1 cellular context compared by ENCODE assay signal in the genomic region with DNA sequence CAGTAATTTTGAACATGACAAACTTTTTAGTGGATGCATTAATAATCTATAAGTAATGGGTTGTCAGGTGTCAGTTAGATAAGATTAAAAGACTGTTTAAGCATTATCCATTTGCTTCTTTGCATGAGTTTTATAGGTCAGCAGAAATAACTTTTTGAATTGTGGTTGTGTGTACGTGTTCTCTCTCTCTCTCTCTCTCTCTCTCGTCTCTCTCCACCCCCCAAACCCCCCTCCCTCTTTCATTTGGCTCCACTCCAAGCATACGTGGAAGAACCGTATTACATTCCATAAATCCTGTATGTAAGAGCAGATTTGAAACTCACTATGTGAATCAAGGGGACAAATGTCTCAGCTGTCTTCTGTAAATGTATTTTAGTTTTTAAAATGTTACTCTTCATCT.
TF ChIP-seq lines count a peak whose summit lies in the region.

No MANE protein-coding gene starts in this region.

TF ChIP-seq in SK-N-SH treated with all-trans-retinoic acid at 6 μM for 48 hours, 23 proteins besides CTCF, POLR2A, EP300 and RAD21 (continued from another document):
- TF ChIP-seq, protein P1, sequence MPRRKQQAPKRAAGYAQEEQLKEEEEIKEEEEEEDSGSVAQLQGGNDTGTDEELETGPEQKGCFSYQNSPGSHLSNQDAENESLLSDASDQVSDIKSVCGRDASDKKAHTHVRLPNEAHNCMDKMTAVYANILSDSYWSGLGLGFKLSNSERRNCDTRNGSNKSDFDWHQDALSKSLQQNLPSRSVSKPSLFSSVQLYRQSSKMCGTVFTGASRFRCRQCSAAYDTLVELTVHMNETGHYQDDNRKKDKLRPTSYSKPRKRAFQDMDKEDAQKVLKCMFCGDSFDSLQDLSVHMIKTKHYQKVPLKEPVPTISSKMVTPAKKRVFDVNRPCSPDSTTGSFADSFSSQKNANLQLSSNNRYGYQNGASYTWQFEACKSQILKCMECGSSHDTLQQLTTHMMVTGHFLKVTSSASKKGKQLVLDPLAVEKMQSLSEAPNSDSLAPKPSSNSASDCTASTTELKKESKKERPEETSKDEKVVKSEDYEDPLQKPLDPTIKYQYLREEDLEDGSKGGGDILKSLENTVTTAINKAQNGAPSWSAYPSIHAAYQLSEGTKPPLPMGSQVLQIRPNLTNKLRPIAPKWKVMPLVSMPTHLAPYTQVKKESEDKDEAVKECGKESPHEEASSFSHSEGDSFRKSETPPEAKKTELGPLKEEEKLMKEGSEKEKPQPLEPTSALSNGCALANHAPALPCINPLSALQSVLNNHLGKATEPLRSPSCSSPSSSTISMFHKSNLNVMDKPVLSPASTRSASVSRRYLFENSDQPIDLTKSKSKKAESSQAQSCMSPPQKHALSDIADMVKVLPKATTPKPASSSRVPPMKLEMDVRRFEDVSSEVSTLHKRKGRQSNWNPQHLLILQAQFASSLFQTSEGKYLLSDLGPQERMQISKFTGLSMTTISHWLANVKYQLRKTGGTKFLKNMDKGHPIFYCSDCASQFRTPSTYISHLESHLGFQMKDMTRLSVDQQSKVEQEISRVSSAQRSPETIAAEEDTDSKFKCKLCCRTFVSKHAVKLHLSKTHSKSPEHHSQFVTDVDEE (CRISPR knock-in tag; IDR thresholded peaks at IDR 0.05), result no peak
- no peak for TF ChIP-seq SNAI2 (CRISPR knock-in tag; IDR thresholded peaks at IDR 0.05)
- no peak for TF ChIP-seq PPARA (CRISPR knock-in tag; IDR thresholded peaks at IDR 0.05; ENCODE audit: borderline replicate concordance)
- no peak for TF ChIP-seq ARNTL (CRISPR knock-in tag; IDR thresholded peaks at IDR 0.05; ENCODE audit: borderline replicate concordance, low read depth)
- TF ChIP-seq, protein P2, sequence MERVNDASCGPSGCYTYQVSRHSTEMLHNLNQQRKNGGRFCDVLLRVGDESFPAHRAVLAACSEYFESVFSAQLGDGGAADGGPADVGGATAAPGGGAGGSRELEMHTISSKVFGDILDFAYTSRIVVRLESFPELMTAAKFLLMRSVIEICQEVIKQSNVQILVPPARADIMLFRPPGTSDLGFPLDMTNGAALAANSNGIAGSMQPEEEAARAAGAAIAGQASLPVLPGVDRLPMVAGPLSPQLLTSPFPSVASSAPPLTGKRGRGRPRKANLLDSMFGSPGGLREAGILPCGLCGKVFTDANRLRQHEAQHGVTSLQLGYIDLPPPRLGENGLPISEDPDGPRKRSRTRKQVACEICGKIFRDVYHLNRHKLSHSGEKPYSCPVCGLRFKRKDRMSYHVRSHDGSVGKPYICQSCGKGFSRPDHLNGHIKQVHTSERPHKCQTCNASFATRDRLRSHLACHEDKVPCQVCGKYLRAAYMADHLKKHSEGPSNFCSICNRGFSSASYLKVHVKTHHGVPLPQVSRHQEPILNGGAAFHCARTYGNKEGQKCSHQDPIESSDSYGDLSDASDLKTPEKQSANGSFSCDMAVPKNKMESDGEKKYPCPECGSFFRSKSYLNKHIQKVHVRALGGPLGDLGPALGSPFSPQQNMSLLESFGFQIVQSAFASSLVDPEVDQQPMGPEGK (CRISPR knock-in tag; IDR thresholded peaks at IDR 0.05; ENCODE audit: borderline replicate concordance), result no peak
- TF ChIP-seq ESRRG (CRISPR knock-in tag; IDR thresholded peaks at IDR 0.05), result no peak
- TF ChIP-seq, protein P3, sequence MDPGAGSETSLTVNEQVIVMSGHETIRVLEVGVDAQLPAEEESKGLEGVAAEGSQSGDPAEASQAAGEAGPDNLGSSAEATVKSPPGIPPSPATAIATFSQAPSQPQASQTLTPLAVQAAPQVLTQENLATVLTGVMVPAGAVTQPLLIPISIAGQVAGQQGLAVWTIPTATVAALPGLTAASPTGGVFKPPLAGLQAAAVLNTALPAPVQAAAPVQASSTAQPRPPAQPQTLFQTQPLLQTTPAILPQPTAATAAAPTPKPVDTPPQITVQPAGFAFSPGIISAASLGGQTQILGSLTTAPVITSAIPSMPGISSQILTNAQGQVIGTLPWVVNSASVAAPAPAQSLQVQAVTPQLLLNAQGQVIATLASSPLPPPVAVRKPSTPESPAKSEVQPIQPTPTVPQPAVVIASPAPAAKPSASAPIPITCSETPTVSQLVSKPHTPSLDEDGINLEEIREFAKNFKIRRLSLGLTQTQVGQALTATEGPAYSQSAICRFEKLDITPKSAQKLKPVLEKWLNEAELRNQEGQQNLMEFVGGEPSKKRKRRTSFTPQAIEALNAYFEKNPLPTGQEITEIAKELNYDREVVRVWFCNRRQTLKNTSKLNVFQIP (CRISPR knock-in tag; IDR thresholded peaks at IDR 0.05; ENCODE audit: borderline replicate concordance, low read depth), result no peak
